ENCODE assay signal across 8 cellular contexts in genomic region chr10:12130237-12130872, GRCh38. TPM values are rescaled to one million over a fixed set of nuclear protein-coding genes. Genes with fewer than 3 reads are reported as not detected.
DNase-seq lines count a peak whose midpoint lies in the region; ATAC-seq, FAIRE-seq and TF ChIP-seq lines count a peak whose summit lies in the region.

No MANE protein-coding gene starts in this region.

- H3F3A ChIP-seq in SU-DHL-6 (ENCODE audit: insufficient read depth), result peaks cover 21% of the 10 kb centered on the region; the same call in 1 of the 2 replicates

- no peaks in the 10 kb centered on the region for H3K4me1 ChIP-seq in keratinocyte (ENCODE audit: control insufficient read depth, extremely low read depth, insufficient read depth, low read length)

- H3K9ac ChIP-seq in SU-DHL-6 (ENCODE audit: low read length) (peak overlapping the region; percentile 76), keratinocyte (ENCODE audit: control insufficient read depth, extremely low read depth, insufficient read depth, low read length) (peak overlapping the region; percentile 82)

- dilution Hi-C loops in keratinocyte (cut with MboI; ENCODE audit: extremely low pct_ligation_motif_present, low sequenced_read_pairs), result no loop called here

- peak; percentile 71 for FAIRE-seq in keratinocyte (lab: Jason Lieb, UNC)

- peak; percentile 42 for ATAC-seq in GM21619 (IDR thresholded peaks at IDR 0.05; ENCODE audit: unreplicated experiment)

- H3K9me2 ChIP-seq in SU-DHL-6 (replicated peaks; ENCODE audit: insufficient read depth, low read length), result no peaks in the 10 kb centered on the region

- H3K79me2 ChIP-seq in SU-DHL-6 (ENCODE audit: insufficient read depth, low read length), result no peaks in the 10 kb centered on the region; the same call in 1 of the 2 replicates
- H3K79me2 ChIP-seq in keratinocyte (ENCODE audit: control insufficient read depth, insufficient read depth, low read length), result peaks cover 16% of the 10 kb centered on the region

- H2AFZ ChIP-seq in SU-DHL-6 (ENCODE audit: low read depth, low read length, severe bottlenecking), result peak overlapping the region; percentile 86
- H2AFZ ChIP-seq in keratinocyte (ENCODE audit: control insufficient read depth, low read length), result peak overlapping the region; percentile 39

- TF ChIP-seq CTCF in SU-DHL-6 (IDR thresholded peaks at IDR 0.05; ENCODE audit: insufficient read depth, low read length, poor library complexity, severe bottlenecking) (peak; percentile 72), keratinocyte (optimal IDR thresholded peaks at IDR 0.05 in 1 of 3, IDR thresholded peaks at IDR 0.05 in 1 of 3, conservative IDR thresholded peaks at IDR 0.05 in 1 of 3; ENCODE audit: extremely low read depth in 1 of 3, insufficient read depth in 2 of 3, low read length in 3 of 3) (peak; percentile 36 to 59 (median 52))

- H3K4me3 ChIP-seq in SU-DHL-6 (ENCODE audit: insufficient read depth, low read length, poor library complexity, severe bottlenecking), result peak overlapping the region; percentile 75
- H3K4me3 ChIP-seq in keratinocyte (ENCODE audit: control insufficient read depth in 2 of 3, extremely low read depth in 1 of 3, insufficient read depth in 2 of 3, low read depth in 1 of 3, low read length in 3 of 3), result peak overlapping the region; percentile 81 to 84 (median 84)

- H3K9me3 ChIP-seq in SU-DHL-6 (ENCODE audit: insufficient read depth, low read length), result no peaks in the 10 kb centered on the region
- no peaks in the 10 kb centered on the region for H3K9me3 ChIP-seq in keratinocyte (ENCODE audit: control insufficient read depth, low read depth, low read length)

- H4K20me1 ChIP-seq in SU-DHL-6 (ENCODE audit: low read depth, low read length) (no peaks in the 10 kb centered on the region), keratinocyte (ENCODE audit: control insufficient read depth, extremely low read depth, insufficient read depth, low read length) (no peaks in the 10 kb centered on the region)

- H3K36me3 ChIP-seq in SU-DHL-6 (ENCODE audit: low read length) (0 out of 2 replicates have a peak, but pooled peaks cover 2% of the 10 kb centered on the region), keratinocyte (ENCODE audit: control insufficient read depth in 2 of 2, extremely low read depth in 1 of 2, insufficient read depth in 2 of 2, low read length in 2 of 2) (peaks cover 0 to under 1% of the 10 kb centered on the region in 2 experiments)

- peak overlapping the region; percentile 8; the same call in 1 of the 2 replicates for H3K27ac ChIP-seq in SU-DHL-6 (ENCODE audit: low read depth, low read length)
- H3K27ac ChIP-seq in keratinocyte (ENCODE audit: control insufficient read depth, insufficient read depth, low read length), result peak overlapping the region; percentile 80

- DNase-seq in NCI-H510A treated with DMSO at 0.1 percent for 48 hours (lab: John Stamatoyannopoulos, UW) (peak; percentile 57), NCI-H510A (lab: John Stamatoyannopoulos, UW) (no peak), LHCN-M2 (ENCODE audit: low read depth) (peak; percentile 77), cerebellar cortex (ENCODE audit: low spot score) (peak; percentile 77), keratinocyte (ENCODE audit: low read depth, low spot score) (no peak)
- DNase-seq in stimulated activated CD4-positive, alpha-beta T cell treated with anti-CD3 and anti-CD28 coated beads, Interleukin-1b, Interleukin-23, amount 100 ng/mL, for 48 hours, result peak; percentile 37

- H3K9me1 ChIP-seq in keratinocyte (ENCODE audit: control insufficient read depth, extremely low read depth, insufficient read depth, low read length), result no peaks in the 10 kb centered on the region

- peak overlapping the region; percentile 68 for H3K4me2 ChIP-seq in SU-DHL-6 (ENCODE audit: low read depth, low read length, poor library complexity, severe bottlenecking)
- peak overlapping the region; percentile 95 for H3K4me2 ChIP-seq in keratinocyte (ENCODE audit: control insufficient read depth, extremely low read depth, insufficient read depth, low read depth, low read length)

- no peaks in the 10 kb centered on the region for H3K27me3 ChIP-seq in SU-DHL-6 (ENCODE audit: low read length)
- no peaks in the 10 kb centered on the region for H3K27me3 ChIP-seq in keratinocyte (ENCODE audit: control insufficient read depth, extremely low read depth, insufficient read depth, low read length)

RNA-seq across cellular contexts. Expression of gene SEC61A2, which starts 0.9 kb away (rescaled TPM):
- 10.1 and 15.8 TPM in 2 replicates for total RNA-seq in LHCN-M2 (2014; rRNA removed)
- 7.0 TPM for polyA plus RNA-seq in LHCN-M2 (2012)
- polyA plus RNA-seq in keratinocyte, result 11.5 to 13.7 TPM (median 13.5 TPM) in 3 replicates
- polyA plus RNA-seq in keratinocyte (2011; ENCODE audit: low read depth), result 2.8 TPM
- 6.4 and 10.3 TPM in 2 replicates for polyA plus RNA-seq in keratinocyte (2011; cell fraction: cytosol; rRNA removed)
- 36.4 and 40.0 TPM in 2 replicates for polyA plus RNA-seq in keratinocyte (2011; cell fraction: nucleus; rRNA removed)
- polyA plus RNA-seq in keratinocyte (2012; ENCODE audit: low replicate concordance), result 5.7 and 7.0 TPM in 2 replicates
- polyA minus RNA-seq in keratinocyte, result 3.2 to 13.8 TPM (median 8.9 TPM) in 3 replicates
- polyA minus RNA-seq in keratinocyte (2011; cell fraction: cytosol; rRNA and poly(A)+ RNA removed), result 7.9 TPM
- polyA minus RNA-seq in keratinocyte (2011; cell fraction: nucleus; rRNA and poly(A)+ RNA removed), result 13.3 and 16.3 TPM in 2 replicates

Comparison
In these comparisons a context has a peak if more than half of its experiments do, and no peak if none do; other contexts are left out.
1. DNase-seq: peak in NCI-H510A treated with DMSO at 0.1 percent for 48 hours (single experiment), LHCN-M2 (single experiment), cerebellar cortex (single experiment) and stimulated activated CD4-positive, alpha-beta T cell treated with anti-CD3 and anti-CD28 coated beads, Interleukin-1b, Interleukin-23, amount 100 ng/mL, for 48 hours (single experiment); none in NCI-H510A (single experiment) and keratinocyte (single experiment).